13 cellular contexts compared by ENCODE assay signal in the genomic region with DNA sequence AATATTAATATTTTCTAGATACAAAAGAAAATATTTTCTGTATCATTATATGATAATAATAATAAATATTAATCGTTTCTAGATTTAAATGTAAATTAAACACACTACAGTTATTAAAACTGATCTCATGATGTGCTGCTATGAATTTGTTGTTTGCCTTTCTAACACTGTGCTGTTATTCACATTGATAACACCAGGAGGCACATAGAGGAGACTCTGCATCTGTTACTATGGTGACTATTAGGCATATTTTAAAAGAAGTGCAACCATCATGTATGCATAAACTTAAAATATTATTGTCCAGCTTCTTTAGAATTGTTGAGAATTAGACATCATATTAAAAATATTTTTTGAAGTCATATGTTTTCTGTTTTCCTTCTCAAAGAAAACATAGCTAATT. TPM values are rescaled to one million over a fixed set of nuclear protein-coding genes. Genes with fewer than 3 reads are reported as not detected.
DNase-seq lines count a peak whose midpoint lies in the region; ATAC-seq, FAIRE-seq and TF ChIP-seq lines count a peak whose summit lies in the region.
"Had no signal": no experiment of that assay in that cellular context is flagged by ENCODE, and none has a peak within 500 bp of the region (broad histone marks: within the 10 kb centered on the region; RNA-seq: fewer than 3 reads in every experiment).

No MANE protein-coding gene starts in this region.

- DNase-seq in GM23248 (peak; percentile 66), Panc1 (ENCODE audit: low read depth, low spot score) (no peak), endodermal cell (no peak), osteocyte (ENCODE audit: extremely low spot score, unreplicated experiment) (no peak), dedifferentiated amniotic fluid mesenchymal stem cell (ENCODE audit: extremely low spot score) (no peak), GM12891 (ENCODE audit: insufficient read length, low spot score) (no peak), ureter (ENCODE audit: low spot score) (no peak)
- no peak for DNase-seq in stimulated activated naive CD8-positive, alpha-beta T cell treated with anti-CD3 and anti-CD28 coated beads, Interleukin-15, Interleukin-2, amounts not matched to agents 100 U/mL and 50 U/mL, for 24 hours
- DNase-seq: activated CD4-positive, alpha-beta T cell treated with anti-CD3 and anti-CD28 coated beads, Interleukin-2, amount 50 U/mL, for 48 hours; GF-D8; NCI-H187 treated with DMSO at 0.1 percent for 48 hours; SHP77; stimulated activated naive CD8-positive, alpha-beta T cell treated with anti-CD3 and anti-CD28 coated beads, Interleukin-15, amount 100 ng/mL, for 72 hours had no signal

- BruUV-seq in Panc1 (replicated peaks; lab: Mats Ljungman, UMichigan) = no TSS peak

- no peak overlapping the region for H3K4me2 ChIP-seq in GM23248 (ENCODE audit: unreplicated experiment)

- CTCF ChIA-PET in Panc1 (lab: Charles Lee) = interaction anchor here (0.5 kb wide), 1 partner anchor 15 kb away, joined by 4 read pairs; no protein-coding TSS in a partner anchor

- H3K27me3 Mint-ChIP-seq in endodermal cell (ENCODE audit: insufficient read depth) = no peaks in the 10 kb centered on the region
- no peaks in the 10 kb centered on the region for H3K27me3 Mint-ChIP-seq in osteocyte (ENCODE audit: unreplicated experiment)
- H3K27me3 Mint-ChIP-seq: stimulated activated naive CD8-positive, alpha-beta T cell treated with anti-CD3 and anti-CD28 coated beads, Interleukin-15, amount 100 ng/mL, for 72 hours had no signal

- H3K9me3 Mint-ChIP-seq in endodermal cell (no peaks in the 10 kb centered on the region), osteocyte (ENCODE audit: unreplicated experiment) (peaks cover 11% of the 10 kb centered on the region)

- H3K4me1 Mint-ChIP-seq in endodermal cell = no peaks in the 10 kb centered on the region
- peaks cover 11% of the 10 kb centered on the region for H3K4me1 Mint-ChIP-seq in osteocyte (ENCODE audit: unreplicated experiment)
- H3K4me1 Mint-ChIP-seq: stimulated activated naive CD8-positive, alpha-beta T cell treated with anti-CD3 and anti-CD28 coated beads, Interleukin-15, amount 100 ng/mL, for 72 hours had no signal

- no peak overlapping the region for H2AFZ ChIP-seq in GM23248

- H3K79me2 ChIP-seq in GM23248 (ENCODE audit: insufficient read depth) = no peaks in the 10 kb centered on the region

- H3K9me3 ChIP-seq in GM23248 (ENCODE audit: low read depth) (peaks cover 1% of the 10 kb centered on the region), Panc1 (ENCODE audit: control insufficient read depth, insufficient read depth, low read depth, low read length) (no peaks in the 10 kb centered on the region), endodermal cell (ENCODE audit: control insufficient read depth, low read length) (peaks cover under 1% of the 10 kb centered on the region)

- H3K27ac Mint-ChIP-seq in endodermal cell = no peak overlapping the region
- H3K27ac Mint-ChIP-seq in osteocyte (ENCODE audit: unreplicated experiment) = no peak overlapping the region
- H3K27ac Mint-ChIP-seq: stimulated activated naive CD8-positive, alpha-beta T cell treated with anti-CD3 and anti-CD28 coated beads, Interleukin-15, amount 100 ng/mL, for 72 hours had no signal

- no peak for TF ChIP-seq POLR2A in GM12891 (IDR thresholded peaks at IDR 0.05; ENCODE audit: low read depth, low read length)

- H3K4me3 ChIP-seq in GM23248 (no peak overlapping the region), Panc1 (ENCODE audit: low read depth in 2 of 2, low read length in 2 of 2) (no peak overlapping the region), endodermal cell (ENCODE audit: low read length) (no peak overlapping the region)

- H3K9me2 ChIP-seq in GM23248 (ENCODE audit: insufficient read depth) = no peaks in the 10 kb centered on the region

- no peak overlapping the region for H3K27ac ChIP-seq in GM23248
- H3K27ac ChIP-seq in Panc1 (ENCODE audit: low read length) = no peak overlapping the region
- H3K27ac ChIP-seq in endodermal cell (ENCODE audit: low read depth, low read length) = no peak overlapping the region

- H3F3A ChIP-seq in GM23248 (ENCODE audit: insufficient read depth) = peaks cover 6% of the 10 kb centered on the region

- H3K4me1 ChIP-seq in GM23248 (ENCODE audit: insufficient read depth) (peaks cover 6% of the 10 kb centered on the region), Panc1 (ENCODE audit: control insufficient read depth, insufficient read depth, low read length) (no peaks in the 10 kb centered on the region), endodermal cell (ENCODE audit: control insufficient read depth, insufficient read depth, low read length) (no peaks in the 10 kb centered on the region)

- H3K36me3 Mint-ChIP-seq in endodermal cell (ENCODE audit: low read depth) (no peaks in the 10 kb centered on the region), osteocyte (ENCODE audit: unreplicated experiment) (peaks cover 2% of the 10 kb centered on the region)

- H3K36me3 ChIP-seq in GM23248 (ENCODE audit: low read depth) (no peaks in the 10 kb centered on the region), Panc1 (ENCODE audit: control insufficient read depth, insufficient read depth, low read length) (no peaks in the 10 kb centered on the region), endodermal cell (ENCODE audit: control insufficient read depth, insufficient read depth, low read length) (no peaks in the 10 kb centered on the region)

- no peak for FAIRE-seq in GM12891 (lab: Jason Lieb, UNC)

- in situ Hi-C loops in GM23248 (cut with MboI) = loop anchor here (10.0 kb wide), 1 partner anchor 141 kb away; no protein-coding TSS in a partner anchor
- in situ Hi-C loops in Panc1 (cut with HindIII; ENCODE audit: low pct_unique_long_range_greater_than_20kb, low sequenced_read_pairs) = no loop called here

- H3K9ac ChIP-seq in GM23248 (no peak overlapping the region), endodermal cell (ENCODE audit: extremely low read depth, low read length, poor library complexity, severe bottlenecking) (no peak overlapping the region)

- POLR2A ChIA-PET in Panc1 (lab: Charles Lee) = no interaction called here

- TF ChIP-seq CTCF in Panc1 (IDR thresholded peaks at IDR 0.05) (peak; percentile 26; the same call in 1 of the 2 replicates), endodermal cell (conservative IDR thresholded peaks at IDR 0.05) (peak; percentile 68), osteocyte (IDR thresholded peaks at IDR 0.05) (peak; percentile 50)

- H3K27me3 ChIP-seq in GM23248 (replicated peaks; ENCODE audit: insufficient read depth) = no peaks in the 10 kb centered on the region
- no peaks in the 10 kb centered on the region for H3K27me3 ChIP-seq in Panc1 (ENCODE audit: control insufficient read depth, insufficient read depth, low read length)
- no peaks in the 10 kb centered on the region for H3K27me3 ChIP-seq in endodermal cell (ENCODE audit: control insufficient read depth, insufficient read depth, low read length, poor library complexity, severe bottlenecking)

- WGBS in GM23248 (ENCODE audit: low coverage in 1 of 2, low lambda C conversion rate in 2 of 2, missing lambda C conversion rate in 2 of 2), 2 experiments = 22 to 39% methylated on average over 1 of the region's 1 CpG
- WGBS in endodermal cell (ENCODE audit: insufficient coverage in 1 of 2, insufficient read length in 1 of 2), 2 experiments = no CpG with 5 or more reads among the region's 1 CpG

- intact Hi-C loops in Panc1 (cut with micrococcal nuclease; ENCODE audit: unreplicated experiment) = loop anchor here (5.0 kb wide), 1 partner anchor 64 kb away; no protein-coding TSS in a partner anchor

- no peaks in the 10 kb centered on the region for H4K20me1 ChIP-seq in GM23248 (ENCODE audit: insufficient read depth)

- no peak for ATAC-seq in Panc1
- ATAC-seq in stimulated activated naive CD8-positive, alpha-beta T cell treated with anti-CD3 and anti-CD28 coated beads, Interleukin-15, Interleukin-2, amounts not matched to agents 100 U/mL and 50 U/mL, for 24 hours = no peak
- ATAC-seq: stimulated activated naive CD8-positive, alpha-beta T cell treated with anti-CD3 and anti-CD28 coated beads, Interleukin-15, amount 100 ng/mL, for 72 hours had no signal

- H3K4me3 Mint-ChIP-seq in endodermal cell (no peak overlapping the region), osteocyte (ENCODE audit: unreplicated experiment) (no peak overlapping the region)
- H3K4me3 Mint-ChIP-seq: stimulated activated naive CD8-positive, alpha-beta T cell treated with anti-CD3 and anti-CD28 coated beads, Interleukin-15, amount 100 ng/mL, for 72 hours had no signal

TF ChIP-seq in GM12891, 5 proteins besides CTCF, POLR2A, EP300 and RAD21:
- TF ChIP-seq PAX5 (IDR thresholded peaks at IDR 0.05; ENCODE audit: insufficient read depth, low read length, severe bottlenecking) = no peak
- TF ChIP-seq POU2F2 (IDR thresholded peaks at IDR 0.05; ENCODE audit: low read depth, low read length) = no peak
- TF ChIP-seq SPI1 (IDR thresholded peaks at IDR 0.05; ENCODE audit: low read depth, low read length) = no peak
- no peak for TF ChIP-seq POLR2AphosphoS5 (IDR thresholded peaks at IDR 0.05; ENCODE audit: low read depth, low read length)
- TF ChIP-seq TAF1 (IDR thresholded peaks at IDR 0.05; ENCODE audit: low read depth, low read length) = no peak

RNA-seq across cellular contexts. Expression of gene PDGFC, which starts 11.8 kb away (rescaled TPM):
- total RNA-seq in GM23248 (2014; rRNA removed; shearing (Covaris generic)) = 64.4 and 84.0 TPM in 2 replicates
- polyA plus RNA-seq in GM23248 (2016; fragmentation: Nextera tagmentation; extraction: Ambion mirVana) = 26.5 and 29.0 TPM in 2 replicates
- total RNA-seq in Panc1 (2021; ENCODE audit: unreplicated experiment) (14.5 TPM), endodermal cell (1 to 10 TPM; 5.5 to 6.8 TPM), osteocyte (21.8 and 25.4 TPM in 2 replicates), ureter (13.8 TPM)
- polyA plus RNA-seq in Panc1 (2012; ENCODE audit: insufficient read length) = 9.3 TPM
- 36.7 TPM for polyA plus RNA-seq in endodermal cell (2013, experiment 1 of 2)
- 34.3 TPM for polyA plus RNA-seq in endodermal cell (2013, experiment 2 of 2)
- polyA plus RNA-seq in GM12891 (2012; ENCODE audit: low read depth, missing spikeins) = not detected
